In the genomic region with DNA sequence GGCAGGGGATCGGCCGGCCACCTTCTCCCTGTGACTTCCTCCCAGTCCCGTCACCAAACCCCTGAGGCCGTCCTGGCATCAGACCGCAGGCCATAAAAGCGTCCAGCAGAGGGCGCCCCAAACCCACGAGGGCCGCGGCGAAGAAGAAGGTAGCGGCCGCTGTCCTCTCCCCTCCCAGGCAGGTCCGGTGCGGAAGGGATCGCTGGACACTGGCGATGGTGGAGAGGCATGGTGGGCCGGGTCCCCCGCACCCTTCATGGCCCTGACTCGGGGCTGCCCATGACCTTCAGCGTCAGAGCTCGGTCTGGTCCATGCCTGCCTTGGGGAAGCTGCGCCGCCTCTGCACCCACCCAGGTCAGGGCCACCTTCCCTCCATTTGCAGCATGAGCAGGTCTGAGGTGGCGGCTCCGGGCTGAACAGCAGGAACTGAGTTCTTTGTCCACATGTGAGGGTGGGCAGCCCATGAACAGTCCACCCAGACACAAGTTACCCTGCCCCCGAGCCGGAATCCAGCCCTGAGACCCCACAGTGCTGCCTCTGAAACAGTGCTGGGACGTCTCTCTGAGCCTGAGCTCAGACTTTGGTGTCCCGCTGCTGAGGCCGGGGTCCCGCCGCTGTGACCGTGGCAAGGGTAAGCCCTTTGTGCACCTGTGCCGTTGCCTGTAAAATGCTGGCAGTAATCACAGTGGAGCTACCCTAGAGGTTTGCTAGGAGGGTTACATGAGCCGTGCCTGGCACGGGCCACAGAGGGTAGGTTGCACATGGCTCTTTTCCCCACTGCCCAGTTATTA, we compare ENCODE assay signal across 1 cellular context.
TF ChIP-seq lines count a peak whose summit lies in the region.

No MANE protein-coding gene starts in this region.

TF ChIP-seq in HepG2, 621 proteins besides CTCF, POLR2A, EP300 and RAD21 (continued from another document and continues in another):
- no peak for TF ChIP-seq MTF1 (CRISPR knock-in tag; IDR thresholded peaks at IDR 0.05)
- 0 out of 2 replicates have a peak, but pooled peaks have one; percentile 46 for TF ChIP-seq ZNF263 (CRISPR knock-in tag; IDR thresholded peaks at IDR 0.05)
- no peak for TF ChIP-seq SOX13 (IDR thresholded peaks at IDR 0.05)
- TF ChIP-seq SOX13 (CRISPR knock-in tag; conservative IDR thresholded peaks at IDR 0.05 in 1 of 2, IDR thresholded peaks at IDR 0.05 in 1 of 2) = peak in 1 of 2 experiments; percentile 28; a peak in 1 of 4 replicates
- TF ChIP-seq ZNF782 (CRISPR knock-in tag; IDR thresholded peaks at IDR 0.05; ENCODE audit: borderline replicate concordance) = no peak; the same call in 1 of the 2 replicates
- TF ChIP-seq, protein P1, sequence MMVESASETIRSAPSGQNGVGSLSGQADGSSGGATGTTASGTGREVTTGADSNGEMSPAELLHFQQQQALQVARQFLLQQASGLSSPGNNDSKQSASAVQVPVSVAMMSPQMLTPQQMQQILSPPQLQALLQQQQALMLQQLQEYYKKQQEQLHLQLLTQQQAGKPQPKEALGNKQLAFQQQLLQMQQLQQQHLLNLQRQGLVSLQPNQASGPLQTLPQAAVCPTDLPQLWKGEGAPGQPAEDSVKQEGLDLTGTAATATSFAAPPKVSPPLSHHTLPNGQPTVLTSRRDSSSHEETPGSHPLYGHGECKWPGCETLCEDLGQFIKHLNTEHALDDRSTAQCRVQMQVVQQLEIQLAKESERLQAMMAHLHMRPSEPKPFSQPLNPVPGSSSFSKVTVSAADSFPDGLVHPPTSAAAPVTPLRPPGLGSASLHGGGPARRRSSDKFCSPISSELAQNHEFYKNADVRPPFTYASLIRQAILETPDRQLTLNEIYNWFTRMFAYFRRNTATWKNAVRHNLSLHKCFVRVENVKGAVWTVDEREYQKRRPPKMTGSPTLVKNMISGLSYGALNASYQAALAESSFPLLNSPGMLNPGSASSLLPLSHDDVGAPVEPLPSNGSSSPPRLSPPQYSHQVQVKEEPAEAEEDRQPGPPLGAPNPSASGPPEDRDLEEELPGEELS (CRISPR knock-in tag; IDR thresholded peaks at IDR 0.05) = peak; percentile 21; the same call in 1 of the 2 replicates
- no peak for TF ChIP-seq TMF1 (CRISPR knock-in tag; IDR thresholded peaks at IDR 0.05; ENCODE audit: low read depth)
- TF ChIP-seq, protein P2, sequence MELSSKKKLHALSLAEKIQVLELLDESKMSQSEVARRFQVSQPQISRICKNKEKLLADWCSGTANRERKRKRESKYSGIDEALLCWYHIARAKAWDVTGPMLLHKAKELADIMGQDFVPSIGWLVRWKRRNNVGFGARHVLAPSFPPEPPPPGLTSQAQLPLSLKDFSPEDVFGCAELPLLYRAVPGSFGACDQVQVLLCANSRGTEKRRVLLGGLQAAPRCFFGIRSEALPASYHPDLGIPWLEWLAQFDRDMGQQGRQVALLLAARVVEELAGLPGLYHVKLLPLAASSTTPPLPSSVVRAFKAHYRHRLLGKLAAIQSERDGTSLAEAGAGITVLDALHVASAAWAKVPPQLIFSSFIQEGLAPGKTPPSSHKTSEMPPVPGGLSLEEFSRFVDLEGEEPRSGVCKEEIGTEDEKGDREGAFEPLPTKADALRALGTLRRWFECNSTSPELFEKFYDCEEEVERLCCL (CRISPR knock-in tag; IDR thresholded peaks at IDR 0.05; ENCODE audit: borderline replicate concordance) = no peak
- 0 out of 2 replicates have a peak, but pooled peaks have one; percentile 33 for TF ChIP-seq FOXJ3 (CRISPR knock-in tag; IDR thresholded peaks at IDR 0.05; ENCODE audit: borderline replicate concordance)
- TF ChIP-seq SP1 (IDR thresholded peaks at IDR 0.05) = no peak
- TF ChIP-seq SP1 (CRISPR knock-in tag; IDR thresholded peaks at IDR 0.05) = peak; percentile 25; the same call in 1 of the 2 replicates
- no peak for TF ChIP-seq ARNT (IDR thresholded peaks at IDR 0.05)
- TF ChIP-seq EZH2 (conservative IDR thresholded peaks at IDR 0.05; ENCODE audit: low read depth, low read length) = no peak
- no peak for TF ChIP-seq NFRKB (IDR thresholded peaks at IDR 0.05)
- TF ChIP-seq MEF2D (CRISPR knock-in tag; IDR thresholded peaks at IDR 0.05) = no peak; the same call in none of the 2 replicates
- peak; percentile 93 for TF ChIP-seq TAF15 (IDR thresholded peaks at IDR 0.05; ENCODE audit: low read depth, low read length, poor library complexity, severe bottlenecking)
- peak; percentile 70 for TF ChIP-seq ZNF605 (CRISPR knock-in tag; IDR thresholded peaks at IDR 0.05)
- TF ChIP-seq, protein P3, sequence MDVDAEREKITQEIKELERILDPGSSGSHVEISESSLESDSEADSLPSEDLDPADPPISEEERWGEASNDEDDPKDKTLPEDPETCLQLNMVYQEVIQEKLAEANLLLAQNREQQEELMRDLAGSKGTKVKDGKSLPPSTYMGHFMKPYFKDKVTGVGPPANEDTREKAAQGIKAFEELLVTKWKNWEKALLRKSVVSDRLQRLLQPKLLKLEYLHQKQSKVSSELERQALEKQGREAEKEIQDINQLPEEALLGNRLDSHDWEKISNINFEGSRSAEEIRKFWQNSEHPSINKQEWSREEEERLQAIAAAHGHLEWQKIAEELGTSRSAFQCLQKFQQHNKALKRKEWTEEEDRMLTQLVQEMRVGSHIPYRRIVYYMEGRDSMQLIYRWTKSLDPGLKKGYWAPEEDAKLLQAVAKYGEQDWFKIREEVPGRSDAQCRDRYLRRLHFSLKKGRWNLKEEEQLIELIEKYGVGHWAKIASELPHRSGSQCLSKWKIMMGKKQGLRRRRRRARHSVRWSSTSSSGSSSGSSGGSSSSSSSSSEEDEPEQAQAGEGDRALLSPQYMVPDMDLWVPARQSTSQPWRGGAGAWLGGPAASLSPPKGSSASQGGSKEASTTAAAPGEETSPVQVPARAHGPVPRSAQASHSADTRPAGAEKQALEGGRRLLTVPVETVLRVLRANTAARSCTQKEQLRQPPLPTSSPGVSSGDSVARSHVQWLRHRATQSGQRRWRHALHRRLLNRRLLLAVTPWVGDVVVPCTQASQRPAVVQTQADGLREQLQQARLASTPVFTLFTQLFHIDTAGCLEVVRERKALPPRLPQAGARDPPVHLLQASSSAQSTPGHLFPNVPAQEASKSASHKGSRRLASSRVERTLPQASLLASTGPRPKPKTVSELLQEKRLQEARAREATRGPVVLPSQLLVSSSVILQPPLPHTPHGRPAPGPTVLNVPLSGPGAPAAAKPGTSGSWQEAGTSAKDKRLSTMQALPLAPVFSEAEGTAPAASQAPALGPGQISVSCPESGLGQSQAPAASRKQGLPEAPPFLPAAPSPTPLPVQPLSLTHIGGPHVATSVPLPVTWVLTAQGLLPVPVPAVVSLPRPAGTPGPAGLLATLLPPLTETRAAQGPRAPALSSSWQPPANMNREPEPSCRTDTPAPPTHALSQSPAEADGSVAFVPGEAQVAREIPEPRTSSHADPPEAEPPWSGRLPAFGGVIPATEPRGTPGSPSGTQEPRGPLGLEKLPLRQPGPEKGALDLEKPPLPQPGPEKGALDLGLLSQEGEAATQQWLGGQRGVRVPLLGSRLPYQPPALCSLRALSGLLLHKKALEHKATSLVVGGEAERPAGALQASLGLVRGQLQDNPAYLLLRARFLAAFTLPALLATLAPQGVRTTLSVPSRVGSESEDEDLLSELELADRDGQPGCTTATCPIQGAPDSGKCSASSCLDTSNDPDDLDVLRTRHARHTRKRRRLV (CRISPR knock-in tag; IDR thresholded peaks at IDR 0.05) = no peak
- TF ChIP-seq ZNF20 (CRISPR knock-in tag; IDR thresholded peaks at IDR 0.05) = no peak
- TF ChIP-seq KDM2A (CRISPR knock-in tag; IDR thresholded peaks at IDR 0.05; ENCODE audit: borderline replicate concordance, low read depth) = peak; percentile 94
- 0 out of 2 replicates have a peak, but pooled peaks have one; percentile 40 for TF ChIP-seq ZSCAN22 (CRISPR knock-in tag; IDR thresholded peaks at IDR 0.05)
- TF ChIP-seq, protein P4, sequence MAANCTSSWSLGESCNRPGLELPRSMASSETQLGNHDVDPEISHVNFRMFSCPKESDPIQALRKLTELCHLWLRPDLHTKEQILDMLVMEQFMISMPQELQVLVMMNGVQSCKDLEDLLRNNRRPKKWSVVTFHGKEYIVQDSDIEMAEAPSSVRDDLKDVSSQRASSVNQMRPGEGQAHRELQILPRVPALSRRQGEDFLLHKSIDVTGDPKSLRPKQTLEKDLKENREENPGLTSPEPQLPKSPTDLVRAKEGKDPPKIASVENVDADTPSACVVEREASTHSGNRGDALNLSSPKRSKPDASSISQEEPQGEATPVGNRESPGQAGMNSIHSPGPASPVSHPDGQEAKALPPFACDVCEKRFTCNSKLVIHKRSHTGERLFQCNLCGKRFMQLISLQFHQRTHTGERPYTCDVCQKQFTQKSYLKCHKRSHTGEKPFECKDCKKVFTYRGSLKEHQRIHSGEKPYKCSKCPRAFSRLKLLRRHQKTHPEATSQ (CRISPR knock-in tag; IDR thresholded peaks at IDR 0.05; ENCODE audit: borderline replicate concordance) = no peak
- TF ChIP-seq KAT8 (CRISPR knock-in tag; IDR thresholded peaks at IDR 0.05) = peak; percentile 70; the same call in 1 of the 2 replicates
- TF ChIP-seq ZNF143 (CRISPR knock-in tag; IDR thresholded peaks at IDR 0.05) = no peak
- TF ChIP-seq ZNF446 (CRISPR knock-in tag; IDR thresholded peaks at IDR 0.05) = 0 out of 2 replicates have a peak, but pooled peaks have one; percentile 69
- TF ChIP-seq, protein P5, sequence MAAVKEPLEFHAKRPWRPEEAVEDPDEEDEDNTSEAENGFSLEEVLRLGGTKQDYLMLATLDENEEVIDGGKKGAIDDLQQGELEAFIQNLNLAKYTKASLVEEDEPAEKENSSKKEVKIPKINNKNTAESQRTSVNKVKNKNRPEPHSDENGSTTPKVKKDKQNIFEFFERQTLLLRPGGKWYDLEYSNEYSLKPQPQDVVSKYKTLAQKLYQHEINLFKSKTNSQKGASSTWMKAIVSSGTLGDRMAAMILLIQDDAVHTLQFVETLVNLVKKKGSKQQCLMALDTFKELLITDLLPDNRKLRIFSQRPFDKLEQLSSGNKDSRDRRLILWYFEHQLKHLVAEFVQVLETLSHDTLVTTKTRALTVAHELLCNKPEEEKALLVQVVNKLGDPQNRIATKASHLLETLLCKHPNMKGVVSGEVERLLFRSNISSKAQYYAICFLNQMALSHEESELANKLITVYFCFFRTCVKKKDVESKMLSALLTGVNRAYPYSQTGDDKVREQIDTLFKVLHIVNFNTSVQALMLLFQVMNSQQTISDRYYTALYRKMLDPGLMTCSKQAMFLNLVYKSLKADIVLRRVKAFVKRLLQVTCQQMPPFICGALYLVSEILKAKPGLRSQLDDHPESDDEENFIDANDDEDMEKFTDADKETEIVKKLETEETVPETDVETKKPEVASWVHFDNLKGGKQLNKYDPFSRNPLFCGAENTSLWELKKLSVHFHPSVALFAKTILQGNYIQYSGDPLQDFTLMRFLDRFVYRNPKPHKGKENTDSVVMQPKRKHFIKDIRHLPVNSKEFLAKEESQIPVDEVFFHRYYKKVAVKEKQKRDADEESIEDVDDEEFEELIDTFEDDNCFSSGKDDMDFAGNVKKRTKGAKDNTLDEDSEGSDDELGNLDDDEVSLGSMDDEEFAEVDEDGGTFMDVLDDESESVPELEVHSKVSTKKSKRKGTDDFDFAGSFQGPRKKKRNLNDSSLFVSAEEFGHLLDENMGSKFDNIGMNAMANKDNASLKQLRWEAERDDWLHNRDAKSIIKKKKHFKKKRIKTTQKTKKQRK (IDR thresholded peaks at IDR 0.05; ENCODE audit: low read length) = no peak
- TF ChIP-seq ZNF570 (CRISPR knock-in tag; IDR thresholded peaks at IDR 0.05; ENCODE audit: borderline replicate concordance) = no peak
- TF ChIP-seq, protein P6, sequence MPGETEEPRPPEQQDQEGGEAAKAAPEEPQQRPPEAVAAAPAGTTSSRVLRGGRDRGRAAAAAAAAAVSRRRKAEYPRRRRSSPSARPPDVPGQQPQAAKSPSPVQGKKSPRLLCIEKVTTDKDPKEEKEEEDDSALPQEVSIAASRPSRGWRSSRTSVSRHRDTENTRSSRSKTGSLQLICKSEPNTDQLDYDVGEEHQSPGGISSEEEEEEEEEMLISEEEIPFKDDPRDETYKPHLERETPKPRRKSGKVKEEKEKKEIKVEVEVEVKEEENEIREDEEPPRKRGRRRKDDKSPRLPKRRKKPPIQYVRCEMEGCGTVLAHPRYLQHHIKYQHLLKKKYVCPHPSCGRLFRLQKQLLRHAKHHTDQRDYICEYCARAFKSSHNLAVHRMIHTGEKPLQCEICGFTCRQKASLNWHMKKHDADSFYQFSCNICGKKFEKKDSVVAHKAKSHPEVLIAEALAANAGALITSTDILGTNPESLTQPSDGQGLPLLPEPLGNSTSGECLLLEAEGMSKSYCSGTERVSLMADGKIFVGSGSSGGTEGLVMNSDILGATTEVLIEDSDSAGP (CRISPR knock-in tag; IDR thresholded peaks at IDR 0.05; ENCODE audit: borderline replicate concordance) = peak; percentile 83; the same call in 1 of the 2 replicates
- TF ChIP-seq, protein P7, sequence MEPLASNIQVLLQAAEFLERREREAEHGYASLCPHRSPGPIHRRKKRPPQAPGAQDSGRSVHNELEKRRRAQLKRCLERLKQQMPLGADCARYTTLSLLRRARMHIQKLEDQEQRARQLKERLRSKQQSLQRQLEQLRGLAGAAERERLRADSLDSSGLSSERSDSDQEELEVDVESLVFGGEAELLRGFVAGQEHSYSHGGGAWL (CRISPR knock-in tag; IDR thresholded peaks at IDR 0.05) = no peak
- TF ChIP-seq ZNF883 (CRISPR knock-in tag; IDR thresholded peaks at IDR 0.05; ENCODE audit: not compliant biosample characterization) = peak; percentile 92
- peak; percentile 84 for TF ChIP-seq HIVEP1 (CRISPR knock-in tag; IDR thresholded peaks at IDR 0.05)
- TF ChIP-seq, protein P8, sequence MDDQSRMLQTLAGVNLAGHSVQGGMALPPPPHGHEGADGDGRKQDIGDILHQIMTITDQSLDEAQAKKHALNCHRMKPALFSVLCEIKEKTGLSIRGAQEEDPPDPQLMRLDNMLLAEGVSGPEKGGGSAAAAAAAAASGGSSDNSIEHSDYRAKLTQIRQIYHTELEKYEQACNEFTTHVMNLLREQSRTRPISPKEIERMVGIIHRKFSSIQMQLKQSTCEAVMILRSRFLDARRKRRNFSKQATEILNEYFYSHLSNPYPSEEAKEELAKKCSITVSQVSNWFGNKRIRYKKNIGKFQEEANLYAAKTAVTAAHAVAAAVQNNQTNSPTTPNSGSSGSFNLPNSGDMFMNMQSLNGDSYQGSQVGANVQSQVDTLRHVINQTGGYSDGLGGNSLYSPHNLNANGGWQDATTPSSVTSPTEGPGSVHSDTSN (CRISPR knock-in tag; IDR thresholded peaks at IDR 0.05; ENCODE audit: borderline replicate concordance) = no peak
- no peak for TF ChIP-seq ZSCAN20 (CRISPR knock-in tag; IDR thresholded peaks at IDR 0.05; ENCODE audit: borderline replicate concordance)
- peak; percentile 80 for TF ChIP-seq IKZF4 (CRISPR knock-in tag; IDR thresholded peaks at IDR 0.05; ENCODE audit: borderline replicate concordance, low read depth, not compliant biosample characterization)
- no peak for TF ChIP-seq FIP1L1 (IDR thresholded peaks at IDR 0.05; ENCODE audit: borderline replicate concordance, insufficient read depth, low read depth, low read length)
- TF ChIP-seq SMAD3 (CRISPR knock-in tag; IDR thresholded peaks at IDR 0.05) = peak; percentile 61; the same call in 1 of the 2 replicates
- peak; percentile 71 for TF ChIP-seq GATAD2A (CRISPR knock-in tag; IDR thresholded peaks at IDR 0.05)
- 0 out of 2 replicates have a peak, but pooled peaks have one; percentile 74 for TF ChIP-seq ZFP37 (CRISPR knock-in tag; IDR thresholded peaks at IDR 0.05; ENCODE audit: borderline replicate concordance)
- no peak for TF ChIP-seq ZNF672 (CRISPR knock-in tag; IDR thresholded peaks at IDR 0.05)
- TF ChIP-seq AHR (CRISPR knock-in tag; IDR thresholded peaks at IDR 0.05) = 0 out of 2 replicates have a peak, but pooled peaks have one; percentile 61
- TF ChIP-seq JARID2 (CRISPR knock-in tag; IDR thresholded peaks at IDR 0.05; ENCODE audit: insufficient replicate concordance) = no peak
- 0 out of 2 replicates have a peak, but pooled peaks have one; percentile 27 for TF ChIP-seq ZNF713 (CRISPR knock-in tag; IDR thresholded peaks at IDR 0.05)
- TF ChIP-seq GPN1 (CRISPR knock-in tag; IDR thresholded peaks at IDR 0.05; ENCODE audit: borderline replicate concordance) = no peak
